ENCODE assay signal across 22 cellular contexts in the genomic region with DNA sequence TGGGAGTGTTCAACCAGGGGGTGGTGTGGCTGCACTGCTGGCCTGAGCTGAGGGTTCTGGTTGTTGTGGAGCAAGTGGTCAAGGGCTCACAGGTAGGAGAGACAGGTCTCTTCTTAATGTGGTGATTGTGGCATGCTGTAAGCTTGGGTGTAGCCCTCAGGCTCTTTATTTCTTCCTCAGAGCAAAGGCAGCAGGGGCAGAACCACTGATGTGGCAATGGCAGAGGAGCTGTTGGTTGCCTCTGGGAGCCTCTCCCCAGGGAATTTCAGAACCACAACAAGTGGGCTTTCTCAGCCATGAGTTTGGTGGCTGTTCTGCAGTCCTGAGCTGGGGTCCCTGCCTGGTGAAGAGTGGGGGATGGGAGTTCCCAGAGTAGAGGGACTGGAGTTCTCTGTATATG.
"Had no signal": no experiment of that assay in that cellular context is flagged by ENCODE, and none has a peak within 500 bp of the region (broad histone marks: within the 10 kb centered on the region; RNA-seq: fewer than 3 reads in every experiment).

No MANE protein-coding gene starts in this region.

- DNase-seq: activated CD4-positive, alpha-beta memory T cell treated with anti-CD3 and anti-CD28 coated beads, Interleukin-2, amount 10 ng/mL, durations not matched to agents 7 days and 5 days; activated CD4-positive, alpha-beta T cell treated with anti-CD3 and anti-CD28 coated beads for 1 hour; activated CD4-positive, alpha-beta T cell treated with anti-CD3 and anti-CD28 coated beads, Interleukin-2, amount 10 ng/mL, durations not matched to agents 7 days and 5 days; activated CD8-positive, alpha-beta memory T cell treated with anti-CD3 and anti-CD28 coated beads, Interleukin-2, amount 50 U/mL, for 48 hours; activated gamma-delta T cell; activated naive CD4-positive, alpha-beta T cell treated with anti-CD3 and anti-CD28 coated beads, Interleukin-2, amount 10 ng/mL, durations not matched to agents 7 days and 5 days; activated naive CD8-positive, alpha-beta T cell treated with anti-CD3 and anti-CD28 coated beads, Interleukin-2, amount 10 ng/mL, durations not matched to agents 7 days and 5 days; activated T-cell treated with anti-CD3 and anti-CD28 coated beads, Interleukin-2, amount 50 U/mL, for 24 hours; brain microvascular endothelial cell; cortex of kidney; hippocampal formation; lower lobe of right lung; mucosa of descending colon; right lobe of liver; stimulated activated CD4-positive, alpha-beta T cell treated with anti-CD3 and anti-CD28 coated beads, Interleukin-12 subunit alpha, Interleukin-12 subunit beta, amount 100 ng/mL, for 4 hours; stimulated activated CD4-positive, alpha-beta T cell treated with anti-CD3 and anti-CD28 coated beads, Interleukin-4, amount 100 ng/mL, for 1 hour; stimulated activated naive CD8-positive, alpha-beta T cell treated with anti-CD3 and anti-CD28 coated beads, Interleukin-15, amount 100 ng/mL, for 72 hours; substantia nigra; uterus had no signal

- H3K4me3 ChIP-seq: lower lobe of right lung, mucosa of descending colon, right lobe of liver, uterus had no signal

- H3K4me1 ChIP-seq: lower lobe of right lung, right lobe of liver, uterus had no signal

- H3K27ac ChIP-seq: brain microvascular endothelial cell, lower lobe of right lung, right lobe of liver, uterus had no signal

- H3K27me3 ChIP-seq: brain microvascular endothelial cell, right lobe of liver, uterus had no signal

- H3K9me3 ChIP-seq: lower lobe of right lung, mucosa of descending colon, right lobe of liver, uterus had no signal

- ATAC-seq: natural killer cell treated with Interleukin-12 subunit alpha and Interleukin-12 subunit beta and Interleukin-15 and Interleukin-18, amount 100 ng/mL, for 72 hours; stimulated activated naive CD8-positive, alpha-beta T cell treated with anti-CD3 and anti-CD28 coated beads, Interleukin-15, amount 100 ng/mL, for 72 hours had no signal

- H3K36me3 ChIP-seq: brain microvascular endothelial cell, lower lobe of right lung, right lobe of liver, uterus had no signal

- FAIRE-seq: astrocyte, endothelial cell of umbilical vein had no signal
